16 cellular contexts compared by ENCODE assay signal in genomic region chr15:39719109-39719508, GRCh38.
A peak's percentile ranks its signal among the peaks of the same experiment; 100 is the strongest.
DNase-seq lines count a peak whose midpoint lies in the region; ATAC-seq and TF ChIP-seq lines count a peak whose summit lies in the region.
"Had no signal": no experiment of that assay in that cellular context is flagged by ENCODE, and none has a peak within 500 bp of the region (broad histone marks: within the 10 kb centered on the region; RNA-seq: fewer than 3 reads in every experiment).

No MANE protein-coding gene starts in this region.

- no peaks in the 10 kb centered on the region for H4K20me1 ChIP-seq in SK-N-SH (ENCODE audit: insufficient read depth)

- POLR2A ChIA-PET in Caco-2 (lab: Charles Lee) (no interaction called here), SK-N-SH (lab: Yijun Ruan, JAX) (no interaction called here)

- intact Hi-C loops in Caco-2 (cut with micrococcal nuclease; ENCODE audit: unreplicated experiment), result no loop called here
- intact Hi-C loops in activated T-helper 2 cell treated with anti-CD3 and anti-CD28 coated beads, Interferon-gamma antibody, Interleukin-2, Interleukin-4, amounts not matched to agents 10 μg/mL and 5 μg/mL and 100 μg/mL, durations not matched to agents 14 hours and 24 hours and 36 hours (cut with micrococcal nuclease), result no loop called here

- no TSS peak for BruUV-seq in Caco-2 (replicated peaks; lab: Mats Ljungman, UMichigan)

- H3K27ac Mint-ChIP-seq in Caco-2 (ENCODE audit: unreplicated experiment) (peak overlapping the region; percentile 94), HFFc6 (0 out of 2 replicates have a peak overlapping the region, but pooled peaks have one; percentile 92), mesothelial cell of epicardium (peak overlapping the region; percentile 61)
- H3K27ac Mint-ChIP-seq in activated T-helper 2 cell treated with anti-CD3 and anti-CD28 coated beads, Interferon-gamma antibody, Interleukin-2, Interleukin-4, amounts not matched to agents 10 μg/mL and 5 μg/mL and 100 μg/mL, durations not matched to agents 14 hours and 24 hours and 36 hours, result no peak overlapping the region

- H3K4me1 Mint-ChIP-seq in Caco-2 (ENCODE audit: low read depth, unreplicated experiment) (peaks cover 50% of the 10 kb centered on the region), HFFc6 (ENCODE audit: low read depth) (peaks cover 57% of the 10 kb centered on the region), mesothelial cell of epicardium (peaks cover 43% of the 10 kb centered on the region)
- H3K4me1 Mint-ChIP-seq in activated T-helper 2 cell treated with anti-CD3 and anti-CD28 coated beads, Interferon-gamma antibody, Interleukin-2, Interleukin-4, amounts not matched to agents 10 μg/mL and 5 μg/mL and 100 μg/mL, durations not matched to agents 14 hours and 24 hours and 36 hours (ENCODE audit: low read depth), result peaks cover 12% of the 10 kb centered on the region
- H3K4me1 Mint-ChIP-seq: CD4-positive, alpha-beta memory T cell had no signal

- H3K9ac ChIP-seq in SK-N-SH, result no peak overlapping the region
- H3K9ac ChIP-seq: GM23248 had no signal

- peaks cover 68% of the 10 kb centered on the region for H3K4me1 ChIP-seq in Caco-2
- H3K4me1 ChIP-seq in SK-N-SH (ENCODE audit: control insufficient read depth in 1 of 2, insufficient read depth in 2 of 2, low read depth in 1 of 2, low read length in 1 of 2), result peaks cover 13% of the 10 kb centered on the region in 2 experiments

- WGBS in SK-N-SH (ENCODE audit: low lambda C conversion rate), result 29% methylated on average over 1 of the region's 1 CpG

- H3K9me3 ChIP-seq in Caco-2, result peaks cover 10% of the 10 kb centered on the region; the same call in 1 of the 2 replicates
- no peaks in the 10 kb centered on the region for H3K9me3 ChIP-seq in SK-N-SH

- DNase-seq in Caco-2 (no peak), HFFc6 (no peak), SK-N-SH (peak; percentile 11), mesothelial cell of epicardium (ENCODE audit: low spot score in 2 of 2, unreplicated experiment in 2 of 2) (no peak)
- no peak for DNase-seq in activated effector memory CD4-positive, alpha-beta T cell treated with Interleukin-2 at 50 U/mL for 16 hours
- no peak for DNase-seq in activated T-helper 2 cell treated with anti-CD3 and anti-CD28 coated beads, Interferon-gamma antibody, Interleukin-2, Interleukin-4, amounts not matched to agents 10 μg/mL and 5 μg/mL and 100 μg/mL, durations not matched to agents 14 hours and 24 hours and 36 hours (ENCODE audit: low spot score)
- DNase-seq: C1 segment of cervical spinal cord; CD4-positive, alpha-beta memory T cell; COR-L47; DMS153; DND-41; GM23248; H7; HCEC 1CT had no signal

- H3K27me3 Mint-ChIP-seq in Caco-2 (ENCODE audit: insufficient read depth, unreplicated experiment), result no peaks in the 10 kb centered on the region
- H3K27me3 Mint-ChIP-seq in HFFc6 (ENCODE audit: insufficient read depth), result peaks cover 2% of the 10 kb centered on the region; the same call in 1 of the 2 replicates
- no peaks in the 10 kb centered on the region for H3K27me3 Mint-ChIP-seq in mesothelial cell of epicardium (ENCODE audit: low read depth)
- peaks cover 3% of the 10 kb centered on the region for H3K27me3 Mint-ChIP-seq in activated T-helper 2 cell treated with anti-CD3 and anti-CD28 coated beads, Interferon-gamma antibody, Interleukin-2, Interleukin-4, amounts not matched to agents 10 μg/mL and 5 μg/mL and 100 μg/mL, durations not matched to agents 14 hours and 24 hours and 36 hours (ENCODE audit: low read depth)
- H3K27me3 Mint-ChIP-seq: CD4-positive, alpha-beta memory T cell had no signal

- H3K4me3 Mint-ChIP-seq in Caco-2 (ENCODE audit: unreplicated experiment) (no peak overlapping the region), HFFc6 (no peak overlapping the region), mesothelial cell of epicardium (no peak overlapping the region)
- H3K4me3 Mint-ChIP-seq in activated T-helper 2 cell treated with anti-CD3 and anti-CD28 coated beads, Interferon-gamma antibody, Interleukin-2, Interleukin-4, amounts not matched to agents 10 μg/mL and 5 μg/mL and 100 μg/mL, durations not matched to agents 14 hours and 24 hours and 36 hours (ENCODE audit: low read depth), result no peak overlapping the region
- H3K4me3 Mint-ChIP-seq: CD4-positive, alpha-beta memory T cell had no signal

- no peak overlapping the region for H3K4me3 ChIP-seq in Caco-2 (ENCODE audit: low read depth, low read length)
- H3K4me3 ChIP-seq in SK-N-SH (ENCODE audit: low read depth in 2 of 2, low read length in 1 of 2), result no peak overlapping the region
- H3K4me3 ChIP-seq: GM23248 had no signal

- H3K4me2 ChIP-seq in SK-N-SH, result peak overlapping the region; percentile 61; the same call in 1 of the 2 replicates

- H3K9me2 ChIP-seq in SK-N-SH, result no peaks in the 10 kb centered on the region

- H3K9me3 Mint-ChIP-seq in Caco-2 (ENCODE audit: unreplicated experiment) (no peaks in the 10 kb centered on the region), HFFc6 (no peaks in the 10 kb centered on the region), mesothelial cell of epicardium (no peaks in the 10 kb centered on the region)
- no peaks in the 10 kb centered on the region for H3K9me3 Mint-ChIP-seq in activated T-helper 2 cell treated with anti-CD3 and anti-CD28 coated beads, Interferon-gamma antibody, Interleukin-2, Interleukin-4, amounts not matched to agents 10 μg/mL and 5 μg/mL and 100 μg/mL, durations not matched to agents 14 hours and 24 hours and 36 hours
- H3K9me3 Mint-ChIP-seq: CD4-positive, alpha-beta memory T cell had no signal

- H3K36me3 Mint-ChIP-seq in Caco-2 (ENCODE audit: insufficient read depth, unreplicated experiment) (peaks cover 10% of the 10 kb centered on the region), HFFc6 (ENCODE audit: low read depth) (0 out of 2 replicates have a peak, but pooled peaks cover 4% of the 10 kb centered on the region), mesothelial cell of epicardium (no peaks in the 10 kb centered on the region)
- no peaks in the 10 kb centered on the region for H3K36me3 Mint-ChIP-seq in activated T-helper 2 cell treated with anti-CD3 and anti-CD28 coated beads, Interferon-gamma antibody, Interleukin-2, Interleukin-4, amounts not matched to agents 10 μg/mL and 5 μg/mL and 100 μg/mL, durations not matched to agents 14 hours and 24 hours and 36 hours (ENCODE audit: low read depth)
- H3K36me3 Mint-ChIP-seq: CD4-positive, alpha-beta memory T cell had no signal

- ATAC-seq in HG03025 (IDR thresholded peaks at IDR 0.05; ENCODE audit: low FRiP score, unreplicated experiment) (no peak), GM21723 (IDR thresholded peaks at IDR 0.05; ENCODE audit: unreplicated experiment) (no peak)

- H3K36me3 ChIP-seq in Caco-2 (ENCODE audit: control insufficient read depth, insufficient read depth, low read length) (no peaks in the 10 kb centered on the region), SK-N-SH (replicated peaks in 1 of 2; ENCODE audit: control insufficient read depth in 1 of 2, insufficient read depth in 2 of 2, low read length in 1 of 2) (no peaks in the 10 kb centered on the region)

- no peak for TF ChIP-seq RAD21 in SK-N-SH (IDR thresholded peaks at IDR 0.05; ENCODE audit: low read length)

- H3K79me2 ChIP-seq in SK-N-SH (ENCODE audit: insufficient read depth), result no peaks in the 10 kb centered on the region

- H3K27me3 ChIP-seq in Caco-2 (replicated peaks; ENCODE audit: control insufficient read depth, insufficient read depth, low read length), result no peaks in the 10 kb centered on the region
- H3K27me3 ChIP-seq in SK-N-SH (ENCODE audit: insufficient read depth), result no peaks in the 10 kb centered on the region

- TF ChIP-seq EP300 in SK-N-SH (IDR thresholded peaks at IDR 0.05; ENCODE audit: borderline replicate concordance in 1 of 2, low read depth in 1 of 2, low read length in 1 of 2), result peak; percentile 32 to 81; a peak in 2 of 4 replicates

- no peak overlapping the region for H2AFZ ChIP-seq in SK-N-SH (ENCODE audit: low read depth)
- H2AFZ ChIP-seq: GM23248 had no signal

- TF ChIP-seq CTCF in Caco-2 (IDR thresholded peaks at IDR 0.05; ENCODE audit: insufficient read depth in 1 of 2, low read depth in 1 of 2, low read length in 1 of 2, severe bottlenecking in 1 of 2, unreplicated experiment in 1 of 2) (no peak), HFFc6 (IDR thresholded peaks at IDR 0.05) (no peak), SK-N-SH (IDR thresholded peaks at IDR 0.05) (0 out of 2 replicates have a peak, but pooled peaks have one; percentile 14), mesothelial cell of epicardium (IDR thresholded peaks at IDR 0.05; ENCODE audit: unreplicated experiment) (no peak)

- peaks cover 26% of the 10 kb centered on the region for H3F3A ChIP-seq in SK-N-SH (replicated peaks; ENCODE audit: insufficient read depth)

- CTCF ChIA-PET in Caco-2 (lab: Charles Lee) (no interaction called here), SK-N-SH (lab: Yijun Ruan, JAX) (interaction anchor here (1.0 to 1.9 kb wide), 6 partner anchors 17 to 125 kb away, joined by 3 to 16 read pairs (median 3); no protein-coding TSS in a partner anchor)

- H3K27ac ChIP-seq in SK-N-SH (ENCODE audit: low read depth in 2 of 2, low read length in 1 of 2), result peak overlapping the region; percentile 86 to 89; a peak in 3 of 4 replicates
- H3K27ac ChIP-seq: GM23248 had no signal

TF ChIP-seq in SK-N-SH, 30 proteins besides CTCF, POLR2A, EP300 and RAD21 (continues in another document):
- TF ChIP-seq FOXJ3 (CRISPR knock-in tag; IDR thresholded peaks at IDR 0.05) (no peak), USF1 (IDR thresholded peaks at IDR 0.05; ENCODE audit: borderline replicate concordance, low read depth) (no peak), RXRA (IDR thresholded peaks at IDR 0.05; ENCODE audit: borderline replicate concordance, low read depth) (0 out of 2 replicates have a peak, but pooled peaks have one; percentile 44), TCF12 (IDR thresholded peaks at IDR 0.05) (peak; percentile 85), JUND (IDR thresholded peaks at IDR 0.05) (peak; percentile 85), TEAD4 (IDR thresholded peaks at IDR 0.05; ENCODE audit: borderline replicate concordance, insufficient read depth) (peak; percentile 88), NFIC (IDR thresholded peaks at IDR 0.05; ENCODE audit: borderline replicate concordance) (peak; percentile 65), ELF1 (IDR thresholded peaks at IDR 0.05) (0 out of 2 replicates have a peak, but pooled peaks have one; percentile 9), FOSL2 (IDR thresholded peaks at IDR 0.05; ENCODE audit: borderline replicate concordance, low read depth) (peak; percentile 52; the same call in 1 of the 2 replicates), RFX5 (IDR thresholded peaks at IDR 0.05; ENCODE audit: low read length) (no peak)
